Comparison of ENCODE assay signal across 18 cellular contexts in genomic region chr6:49524541-49524940, GRCh38. TPM values are rescaled to one million over a fixed set of nuclear protein-coding genes. Genes with fewer than 3 reads are reported as not detected.
DNase-seq lines count a peak whose midpoint lies in the region; ATAC-seq, FAIRE-seq and TF ChIP-seq lines count a peak whose summit lies in the region.
"Had no signal": no experiment of that assay in that cellular context is flagged by ENCODE, and none has a peak within 500 bp of the region (broad histone marks: within the 10 kb centered on the region; RNA-seq: fewer than 3 reads in every experiment).

No MANE protein-coding gene starts in this region.

- no peaks in the 10 kb centered on the region for H3K9me3 ChIP-seq in body of pancreas
- no peaks in the 10 kb centered on the region for H3K9me3 ChIP-seq in pancreas
- H3K9me3 ChIP-seq: A549, BE2C had no signal

- H3K4me3 ChIP-seq in body of pancreas (no peak overlapping the region), pancreas (no peak overlapping the region)
- H3K4me3 ChIP-seq: A549 had no signal

- no peak for FAIRE-seq in pancreas (lab: Jason Lieb, UNC)
- FAIRE-seq: A549, GM12892 had no signal

- intact Hi-C loops in body of pancreas (cut with DNase I) = no loop called here
- intact Hi-C loops in pancreas (cut with DNase I) = no loop called here

- TF ChIP-seq CTCF in body of pancreas (IDR thresholded peaks at IDR 0.05) = peak in 1 of 7 experiments; percentile 7
- TF ChIP-seq CTCF in pancreas (IDR thresholded peaks at IDR 0.05) = no peak

- no peak for TF ChIP-seq POLR2A in body of pancreas (IDR thresholded peaks at IDR 0.05)

- ATAC-seq in body of pancreas (peak; percentile 75), pancreas (peak; percentile 75 to 83 (median 79))
- ATAC-seq: A549 had no signal

- WGBS in body of pancreas, 2 donors = 41% methylated on average over 7 of the region's 7 CpGs
- whole genome bisulfite sequencing in pancreas, 2 donors = 34 to 42% methylated on average over 7 of the region's 7 CpGs

- H3K36me3 ChIP-seq in body of pancreas (replicated peaks in 1 of 2; ENCODE audit: insufficient read depth in 1 of 2, low read depth in 2 of 2) = no peaks in the 10 kb centered on the region
- H3K36me3 ChIP-seq in pancreas = no peaks in the 10 kb centered on the region
- H3K36me3 ChIP-seq: BE2C had no signal

- DNase-seq in NCI-H2196 (lab: John Stamatoyannopoulos, UW; ENCODE audit: unreplicated experiment) (peak; percentile 41), NCI-H2196 treated with DMSO at 0.1 percent for 48 hours (lab: John Stamatoyannopoulos, UW; ENCODE audit: unreplicated experiment) (no peak), COLO668 (lab: John Stamatoyannopoulos, UW; ENCODE audit: unreplicated experiment) (peak; percentile 16), body of pancreas (peak; percentile 62 to 78 (median 68)), pancreas (peak in 4 of 6 donors; percentile 55 to 66 (median 62)), Kasumi-1 (lab: John Stamatoyannopoulos, UW) (no peak), CD1c-positive myeloid dendritic cell (ENCODE audit: extremely low spot score) (no peak)
- DNase-seq: BE2C; Calu3; CD4-positive, CD25-positive, alpha-beta regulatory T cell; DND-41; GDM1; GOT3; H9 had no signal

- H3K27me3 ChIP-seq in body of pancreas (no peaks in the 10 kb centered on the region), pancreas (no peaks in the 10 kb centered on the region)

- peak overlapping the region in 1 of 4 donors; percentile 72 for H3K27ac ChIP-seq in body of pancreas
- peak overlapping the region in 2 of 4 donors; percentile 20 to 50 for H3K27ac ChIP-seq in pancreas
- H3K27ac ChIP-seq: A549 had no signal

- peaks cover 36% of the 10 kb centered on the region for H3K4me1 ChIP-seq in body of pancreas
- peaks cover 5 to 18% (median 15%) of the 10 kb centered on the region in 3 donors for H3K4me1 ChIP-seq in pancreas
- H3K4me1 ChIP-seq: BE2C had no signal

RNA-seq across cellular contexts. Expression of gene GLYATL3, which starts 24.8 kb away (rescaled TPM):
- not detected for total RNA-seq in body of pancreas
- total RNA-seq in pancreas = not detected
- polyA plus RNA-seq in pancreas = under 1 TPM in 1 of 2 donors, not detected in 1; 0.09 TPM
- total RNA-seq: Calu3; CD4-positive, CD25-positive, alpha-beta regulatory T cell; H9; HT1080 had no signal
- polyA plus RNA-seq: A549; AG04450; CD4-positive, CD25-positive, alpha-beta regulatory T cell had no signal

RNA-seq across cellular contexts. Expression of gene C6orf141, which starts 25.9 kb away (rescaled TPM):
- total RNA-seq in body of pancreas (10 to 100 TPM; 11.4 to 20.8 TPM), pancreas (1 to 10 TPM; 2.4 to 9.3 (median 4.6) TPM)
- 10 to 100 TPM; 14.5 to 21.1 TPM for polyA plus RNA-seq in pancreas
- total RNA-seq: CD4-positive, CD25-positive, alpha-beta regulatory T cell had no signal
- polyA plus RNA-seq: AG04450; CD4-positive, CD25-positive, alpha-beta regulatory T cell had no signal

Comparison
In these comparisons a context has a peak if more than half of its experiments do, and no peak if none do; other contexts are left out.
1. DNase-seq: peak in NCI-H2196 (single experiment), COLO668 (single experiment), body of pancreas (4 of 4) and pancreas (4 of 6); none in NCI-H2196 treated with DMSO at 0.1 percent for 48 hours (single experiment), Kasumi-1 (0 of 2) and CD1c-positive myeloid dendritic cell (single experiment).